Comparison of ENCODE assay signal across 1 cellular context in the genomic region with DNA sequence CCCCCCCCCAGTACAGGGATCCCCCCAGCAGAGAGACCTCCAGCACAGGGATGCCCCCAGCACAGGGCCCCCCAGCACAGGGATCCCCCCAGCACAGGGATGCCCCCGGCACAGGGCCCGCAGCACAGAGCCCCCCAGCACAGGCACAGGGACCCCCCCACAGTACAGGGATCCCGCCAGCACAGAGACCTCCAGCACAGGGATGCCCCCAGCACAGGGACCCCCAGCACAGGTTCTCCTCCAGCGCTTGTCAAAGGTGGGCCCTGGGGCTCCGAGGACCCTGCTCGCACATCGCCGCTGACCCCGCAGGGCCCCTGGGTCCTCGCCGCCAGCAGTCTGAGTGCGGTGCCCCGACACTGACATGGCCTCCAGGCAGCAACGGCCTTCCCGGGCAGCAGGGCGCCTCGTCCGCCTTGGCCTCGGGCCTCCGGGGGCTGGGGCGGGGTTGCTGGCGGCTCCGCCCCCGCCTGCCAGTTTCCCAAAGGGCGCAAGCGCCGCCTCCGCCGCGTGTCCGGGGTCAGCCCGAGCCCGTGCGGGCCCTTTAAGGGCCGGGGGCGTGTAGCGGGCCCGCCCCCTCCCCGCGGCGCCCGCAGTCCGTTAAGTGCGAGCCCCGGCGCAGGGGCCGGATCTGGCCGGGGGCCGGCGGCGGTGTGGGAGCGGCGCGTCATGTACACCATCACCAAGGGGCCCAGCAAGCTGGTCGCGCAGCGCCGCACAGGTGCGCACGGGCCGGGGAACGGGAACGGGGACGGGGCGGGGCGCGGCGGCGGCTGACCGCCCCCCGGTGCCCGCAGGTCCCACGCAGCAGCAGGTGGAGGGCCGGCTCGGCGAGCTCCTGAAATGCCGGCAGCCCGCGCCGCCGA.
A peak's percentile ranks its signal among the peaks of the same experiment; 100 is the strongest.
TF ChIP-seq lines count a peak whose summit lies in the region.

A gene with protein sequence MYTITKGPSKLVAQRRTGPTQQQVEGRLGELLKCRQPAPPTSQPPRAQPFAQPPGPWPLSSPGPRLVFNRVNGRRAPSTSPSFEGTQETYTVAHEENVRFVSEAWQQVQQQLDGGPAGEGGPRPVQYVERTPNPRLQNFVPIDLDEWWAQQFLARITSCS (plus strand): TSS at position 503 of the 863 bp plus-strand sequence. CDS start 164 bp downstream, at position 667.

TF ChIP-seq in HepG2, 621 proteins besides CTCF, POLR2A, EP300 and RAD21 (continued from another document and continues in another):
- TF ChIP-seq, protein P1, sequence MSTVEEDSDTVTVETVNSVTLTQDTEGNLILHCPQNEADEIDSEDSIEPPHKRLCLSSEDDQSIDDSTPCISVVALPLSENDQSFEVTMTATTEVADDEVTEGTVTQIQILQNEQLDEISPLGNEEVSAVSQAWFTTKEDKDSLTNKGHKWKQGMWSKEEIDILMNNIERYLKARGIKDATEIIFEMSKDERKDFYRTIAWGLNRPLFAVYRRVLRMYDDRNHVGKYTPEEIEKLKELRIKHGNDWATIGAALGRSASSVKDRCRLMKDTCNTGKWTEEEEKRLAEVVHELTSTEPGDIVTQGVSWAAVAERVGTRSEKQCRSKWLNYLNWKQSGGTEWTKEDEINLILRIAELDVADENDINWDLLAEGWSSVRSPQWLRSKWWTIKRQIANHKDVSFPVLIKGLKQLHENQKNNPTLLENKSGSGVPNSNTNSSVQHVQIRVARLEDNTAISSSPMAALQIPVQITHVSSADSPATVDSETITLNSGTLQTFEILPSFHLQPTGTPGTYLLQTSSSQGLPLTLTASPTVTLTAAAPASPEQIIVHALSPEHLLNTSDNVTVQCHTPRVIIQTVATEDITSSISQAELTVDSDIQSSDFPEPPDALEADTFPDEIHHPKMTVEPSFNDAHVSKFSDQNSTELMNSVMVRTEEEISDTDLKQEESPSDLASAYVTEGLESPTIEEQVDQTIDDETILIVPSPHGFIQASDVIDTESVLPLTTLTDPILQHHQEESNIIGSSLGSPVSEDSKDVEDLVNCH (CRISPR knock-in tag; IDR thresholded peaks at IDR 0.05), result no peak
- no peak for TF ChIP-seq MLLT10 (CRISPR knock-in tag; IDR thresholded peaks at IDR 0.05)
- TF ChIP-seq PCBP1 (IDR thresholded peaks at IDR 0.05; ENCODE audit: borderline replicate concordance, low read depth, low read length), result no peak
- TF ChIP-seq JUN (CRISPR knock-in tag; IDR thresholded peaks at IDR 0.05), result no peak
- no peak for TF ChIP-seq TCF12 (IDR thresholded peaks at IDR 0.05)
- TF ChIP-seq TCF12 (CRISPR knock-in tag; IDR thresholded peaks at IDR 0.05), result 0 out of 2 replicates have a peak, but pooled peaks have one; percentile 40
- no peak for TF ChIP-seq SUZ12 (IDR thresholded peaks at IDR 0.05; ENCODE audit: low read depth, low read length)
- TF ChIP-seq, protein P2, sequence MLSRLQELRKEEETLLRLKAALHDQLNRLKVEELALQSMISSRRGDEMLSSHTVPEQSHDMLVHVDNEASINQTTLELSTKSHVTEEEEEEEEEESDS (CRISPR knock-in tag; IDR thresholded peaks at IDR 0.05; ENCODE audit: borderline replicate concordance), result no peak
- TF ChIP-seq ZNF619 (CRISPR knock-in tag; IDR thresholded peaks at IDR 0.05), result no peak; the same call in 1 of the 2 replicates
- no peak for TF ChIP-seq RELA (CRISPR knock-in tag; IDR thresholded peaks at IDR 0.05)
- TF ChIP-seq, protein P3, sequence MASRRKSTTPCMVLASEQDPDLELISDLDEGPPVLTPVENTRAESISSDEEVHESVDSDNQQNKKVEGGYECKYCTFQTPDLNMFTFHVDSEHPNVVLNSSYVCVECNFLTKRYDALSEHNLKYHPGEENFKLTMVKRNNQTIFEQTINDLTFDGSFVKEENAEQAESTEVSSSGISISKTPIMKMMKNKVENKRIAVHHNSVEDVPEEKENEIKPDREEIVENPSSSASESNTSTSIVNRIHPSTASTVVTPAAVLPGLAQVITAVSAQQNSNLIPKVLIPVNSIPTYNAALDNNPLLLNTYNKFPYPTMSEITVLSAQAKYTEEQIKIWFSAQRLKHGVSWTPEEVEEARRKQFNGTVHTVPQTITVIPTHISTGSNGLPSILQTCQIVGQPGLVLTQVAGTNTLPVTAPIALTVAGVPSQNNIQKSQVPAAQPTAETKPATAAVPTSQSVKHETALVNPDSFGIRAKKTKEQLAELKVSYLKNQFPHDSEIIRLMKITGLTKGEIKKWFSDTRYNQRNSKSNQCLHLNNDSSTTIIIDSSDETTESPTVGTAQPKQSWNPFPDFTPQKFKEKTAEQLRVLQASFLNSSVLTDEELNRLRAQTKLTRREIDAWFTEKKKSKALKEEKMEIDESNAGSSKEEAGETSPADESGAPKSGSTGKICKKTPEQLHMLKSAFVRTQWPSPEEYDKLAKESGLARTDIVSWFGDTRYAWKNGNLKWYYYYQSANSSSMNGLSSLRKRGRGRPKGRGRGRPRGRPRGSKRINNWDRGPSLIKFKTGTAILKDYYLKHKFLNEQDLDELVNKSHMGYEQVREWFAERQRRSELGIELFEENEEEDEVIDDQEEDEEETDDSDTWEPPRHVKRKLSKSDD (CRISPR knock-in tag; IDR thresholded peaks at IDR 0.05; ENCODE audit: low read depth), result peak; percentile 2; the same call in 1 of the 2 replicates
- TF ChIP-seq MAFF (IDR thresholded peaks at IDR 0.05; ENCODE audit: low read depth, low read length), result no peak
- TF ChIP-seq ZNF546 (CRISPR knock-in tag; conservative IDR thresholded peaks at IDR 0.05), result no peak
- TF ChIP-seq THAP8 (CRISPR knock-in tag; IDR thresholded peaks at IDR 0.05; ENCODE audit: borderline replicate concordance), result no peak
- TF ChIP-seq CEBPG (CRISPR knock-in tag; IDR thresholded peaks at IDR 0.05), result no peak
- peak; percentile 58; the same call in 1 of the 2 replicates for TF ChIP-seq SALL1 (CRISPR knock-in tag; IDR thresholded peaks at IDR 0.05)
- TF ChIP-seq SMC3 (IDR thresholded peaks at IDR 0.05; ENCODE audit: low read length), result no peak
- TF ChIP-seq ATM (IDR thresholded peaks at IDR 0.05; ENCODE audit: borderline replicate concordance), result no peak
- TF ChIP-seq KDM5A (IDR thresholded peaks at IDR 0.05; ENCODE audit: borderline replicate concordance, low read length), result no peak
- no peak for TF ChIP-seq ZNF484 (CRISPR knock-in tag; IDR thresholded peaks at IDR 0.05; ENCODE audit: borderline replicate concordance, low read depth)
- TF ChIP-seq ZBTB14 (CRISPR knock-in tag; IDR thresholded peaks at IDR 0.05), result no peak
- no peak for TF ChIP-seq ZNF841 (CRISPR knock-in tag; IDR thresholded peaks at IDR 0.05; ENCODE audit: borderline replicate concordance)
- TF ChIP-seq ZNF563 (CRISPR knock-in tag; IDR thresholded peaks at IDR 0.05), result no peak; the same call in 1 of the 2 replicates
- TF ChIP-seq, protein P4, sequence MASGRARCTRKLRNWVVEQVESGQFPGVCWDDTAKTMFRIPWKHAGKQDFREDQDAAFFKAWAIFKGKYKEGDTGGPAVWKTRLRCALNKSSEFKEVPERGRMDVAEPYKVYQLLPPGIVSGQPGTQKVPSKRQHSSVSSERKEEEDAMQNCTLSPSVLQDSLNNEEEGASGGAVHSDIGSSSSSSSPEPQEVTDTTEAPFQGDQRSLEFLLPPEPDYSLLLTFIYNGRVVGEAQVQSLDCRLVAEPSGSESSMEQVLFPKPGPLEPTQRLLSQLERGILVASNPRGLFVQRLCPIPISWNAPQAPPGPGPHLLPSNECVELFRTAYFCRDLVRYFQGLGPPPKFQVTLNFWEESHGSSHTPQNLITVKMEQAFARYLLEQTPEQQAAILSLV (CRISPR knock-in tag; IDR thresholded peaks at IDR 0.05; ENCODE audit: borderline replicate concordance), result no peak; the same call in 1 of the 2 replicates
- TF ChIP-seq ZMYM2 (CRISPR knock-in tag; IDR thresholded peaks at IDR 0.05), result no peak
- no peak for TF ChIP-seq RFX5 (IDR thresholded peaks at IDR 0.05; ENCODE audit: low read depth, low read length)
- no peak; the same call in 1 of the 2 replicates for TF ChIP-seq BHLHE40 (IDR thresholded peaks at IDR 0.05; ENCODE audit: low read length)
- peak in 1 of 2 experiments; percentile 40; a peak in 1 of 4 replicates for TF ChIP-seq NR2F1 (CRISPR knock-in tag; IDR thresholded peaks at IDR 0.05)
- no peak; the same call in 1 of the 2 replicates for TF ChIP-seq CREB1 (IDR thresholded peaks at IDR 0.05)
- no peak for TF ChIP-seq CREB1 (CRISPR knock-in tag; IDR thresholded peaks at IDR 0.05)
- TF ChIP-seq, protein P5, sequence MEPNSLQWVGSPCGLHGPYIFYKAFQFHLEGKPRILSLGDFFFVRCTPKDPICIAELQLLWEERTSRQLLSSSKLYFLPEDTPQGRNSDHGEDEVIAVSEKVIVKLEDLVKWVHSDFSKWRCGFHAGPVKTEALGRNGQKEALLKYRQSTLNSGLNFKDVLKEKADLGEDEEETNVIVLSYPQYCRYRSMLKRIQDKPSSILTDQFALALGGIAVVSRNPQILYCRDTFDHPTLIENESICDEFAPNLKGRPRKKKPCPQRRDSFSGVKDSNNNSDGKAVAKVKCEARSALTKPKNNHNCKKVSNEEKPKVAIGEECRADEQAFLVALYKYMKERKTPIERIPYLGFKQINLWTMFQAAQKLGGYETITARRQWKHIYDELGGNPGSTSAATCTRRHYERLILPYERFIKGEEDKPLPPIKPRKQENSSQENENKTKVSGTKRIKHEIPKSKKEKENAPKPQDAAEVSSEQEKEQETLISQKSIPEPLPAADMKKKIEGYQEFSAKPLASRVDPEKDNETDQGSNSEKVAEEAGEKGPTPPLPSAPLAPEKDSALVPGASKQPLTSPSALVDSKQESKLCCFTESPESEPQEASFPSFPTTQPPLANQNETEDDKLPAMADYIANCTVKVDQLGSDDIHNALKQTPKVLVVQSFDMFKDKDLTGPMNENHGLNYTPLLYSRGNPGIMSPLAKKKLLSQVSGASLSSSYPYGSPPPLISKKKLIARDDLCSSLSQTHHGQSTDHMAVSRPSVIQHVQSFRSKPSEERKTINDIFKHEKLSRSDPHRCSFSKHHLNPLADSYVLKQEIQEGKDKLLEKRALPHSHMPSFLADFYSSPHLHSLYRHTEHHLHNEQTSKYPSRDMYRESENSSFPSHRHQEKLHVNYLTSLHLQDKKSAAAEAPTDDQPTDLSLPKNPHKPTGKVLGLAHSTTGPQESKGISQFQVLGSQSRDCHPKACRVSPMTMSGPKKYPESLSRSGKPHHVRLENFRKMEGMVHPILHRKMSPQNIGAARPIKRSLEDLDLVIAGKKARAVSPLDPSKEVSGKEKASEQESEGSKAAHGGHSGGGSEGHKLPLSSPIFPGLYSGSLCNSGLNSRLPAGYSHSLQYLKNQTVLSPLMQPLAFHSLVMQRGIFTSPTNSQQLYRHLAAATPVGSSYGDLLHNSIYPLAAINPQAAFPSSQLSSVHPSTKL (CRISPR knock-in tag; IDR thresholded peaks at IDR 0.05), result no peak
- TF ChIP-seq ZNF207 (IDR thresholded peaks at IDR 0.05; ENCODE audit: borderline replicate concordance), result no peak
- 0 out of 2 replicates have a peak, but pooled peaks have one; percentile 19 for TF ChIP-seq ZNF329 (CRISPR knock-in tag; IDR thresholded peaks at IDR 0.05; ENCODE audit: low read depth)
- no peak; the same call in 1 of the 2 replicates for TF ChIP-seq ETV5 (CRISPR knock-in tag; IDR thresholded peaks at IDR 0.05; ENCODE audit: borderline replicate concordance)
- no peak for TF ChIP-seq ZNF749 (CRISPR knock-in tag; IDR thresholded peaks at IDR 0.05; ENCODE audit: borderline replicate concordance)
- TF ChIP-seq SMARCC2 (IDR thresholded peaks at IDR 0.05), result no peak
- no peak for TF ChIP-seq ZFP36 (IDR thresholded peaks at IDR 0.05; ENCODE audit: borderline replicate concordance, low read depth, low read length, partially characterized antibody)
- no peak for TF ChIP-seq ZNF224 (CRISPR knock-in tag; IDR thresholded peaks at IDR 0.05)
- peak; percentile 90 for TF ChIP-seq YY1 (IDR thresholded peaks at IDR 0.05; ENCODE audit: insufficient read depth, insufficient replicate concordance, low read depth, low read length)
- peak; percentile 53; the same call in 1 of the 2 replicates for TF ChIP-seq FOXP4 (CRISPR knock-in tag; IDR thresholded peaks at IDR 0.05)
- TF ChIP-seq E2F1 (CRISPR knock-in tag; IDR thresholded peaks at IDR 0.05), result no peak
- TF ChIP-seq ZNF232 (CRISPR knock-in tag; IDR thresholded peaks at IDR 0.05; ENCODE audit: borderline replicate concordance), result no peak
- no peak for TF ChIP-seq TOE1 (CRISPR knock-in tag; IDR thresholded peaks at IDR 0.05)
- TF ChIP-seq ERF (CRISPR knock-in tag; IDR thresholded peaks at IDR 0.05), result 0 out of 2 replicates have a peak, but pooled peaks have one; percentile 23
- peak; percentile 31 for TF ChIP-seq TAF15 (IDR thresholded peaks at IDR 0.05; ENCODE audit: low read depth, low read length, poor library complexity, severe bottlenecking)
